In the genomic region with DNA sequence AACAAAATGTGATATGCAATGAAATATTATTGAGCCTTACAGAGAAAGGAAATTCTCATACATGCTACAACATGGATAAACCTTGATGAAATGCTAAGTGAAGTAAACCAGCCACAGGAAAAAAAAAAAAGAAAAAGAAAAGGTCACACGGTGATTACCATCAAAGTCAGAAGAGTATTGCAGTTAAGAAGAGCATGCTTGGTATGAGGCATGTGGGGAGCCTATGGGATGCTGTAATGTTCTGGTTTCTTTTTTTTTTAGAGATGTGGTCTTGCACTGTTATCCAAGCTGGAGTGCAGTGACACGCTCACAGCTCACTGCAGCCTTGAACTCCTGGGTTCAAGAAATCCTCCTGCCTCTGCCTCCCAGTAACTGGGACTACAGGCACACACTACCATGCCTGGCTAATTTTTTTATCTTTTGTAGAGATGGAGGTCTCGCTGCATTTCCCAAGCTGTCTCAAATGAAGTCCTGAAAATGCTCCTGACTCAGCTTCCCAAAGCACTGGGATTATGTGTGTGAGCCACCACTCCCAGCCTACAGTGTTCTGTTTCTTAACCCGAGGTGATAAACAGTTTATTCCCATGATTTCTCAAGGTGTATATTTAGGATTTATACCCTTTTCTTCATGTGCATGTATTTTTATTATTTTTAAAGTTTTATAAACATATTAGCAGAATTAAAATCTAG, we compare ENCODE assay signal across 21 cellular contexts.
"Had no signal": no experiment of that assay in that cellular context is flagged by ENCODE, and none has a peak within 500 bp of the region (broad histone marks: within the 10 kb centered on the region; RNA-seq: fewer than 3 reads in every experiment).

No MANE protein-coding gene starts in this region.

- H3K36me3 ChIP-seq: upper lobe of right lung had no signal

- DNase-seq: activated CD4-positive, alpha-beta T cell treated with anti-CD3 and anti-CD28 coated beads, Interleukin-2, amount 50 U/mL, for 48 hours; activated gamma-delta T cell; amygdala; body of pancreas; central memory CD4-positive, alpha-beta T cell; foreskin melanocyte; glutamatergic neuron; hippocampal formation; kidney; midbrain; occipital lobe; posterior cingulate gyrus; stimulated activated CD4-positive, alpha-beta T cell treated with anti-CD3 and anti-CD28 coated beads, Interleukin-12 subunit alpha, Interleukin-12 subunit beta, amount 100 ng/mL, for 4 hours; stimulated activated CD4-positive, alpha-beta T cell treated with anti-CD3 and anti-CD28 coated beads, Interleukin-1b, Interleukin-23, amount 100 ng/mL, for 48 hours; stimulated activated CD8-positive, alpha-beta memory T cell treated with anti-CD3 and anti-CD28 coated beads, Interleukin-4, amount 100 ng/mL, for 48 hours; stimulated activated naive CD4-positive, alpha-beta T cell; SW 1271; T-helper 2 cell; upper lobe of right lung had no signal

- H3K4me3 ChIP-seq: body of pancreas, coronary artery, lung, upper lobe of right lung had no signal

- H3K4me1 ChIP-seq: body of pancreas, upper lobe of right lung had no signal

- H3K9me3 ChIP-seq: body of pancreas, upper lobe of right lung had no signal

- FAIRE-seq: kidney had no signal

- H3K27me3 ChIP-seq: body of pancreas, upper lobe of right lung had no signal

- H3K27ac ChIP-seq: body of pancreas, coronary artery, upper lobe of right lung had no signal
